12 cellular contexts compared by ENCODE assay signal in the genomic region with DNA sequence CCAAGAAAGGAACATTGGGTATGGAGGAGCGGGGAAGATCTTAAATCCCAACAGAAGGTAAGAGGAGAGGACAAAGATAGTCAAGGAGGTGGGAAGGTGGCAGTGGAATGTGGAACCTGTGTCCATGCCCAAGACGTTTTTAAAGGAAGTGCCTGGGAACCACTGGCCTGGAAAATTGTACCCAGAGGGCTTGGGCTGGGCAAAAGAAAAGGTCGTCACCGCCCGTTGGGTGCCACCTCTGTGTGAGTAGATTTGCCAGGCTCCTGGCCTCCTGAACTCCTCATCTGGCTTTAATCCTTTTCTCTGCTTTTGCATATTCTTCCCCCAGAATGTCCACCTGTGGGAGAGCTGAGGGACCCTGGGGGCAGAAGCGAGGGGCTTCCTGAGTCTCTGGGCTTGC. TPM values are rescaled to one million over a fixed set of nuclear protein-coding genes. Genes with fewer than 3 reads are reported as not detected.
DNase-seq lines count a peak whose midpoint lies in the region; ATAC-seq and TF ChIP-seq lines count a peak whose summit lies in the region.
"Had no signal": no experiment of that assay in that cellular context is flagged by ENCODE, and none has a peak within 500 bp of the region (broad histone marks: within the 10 kb centered on the region; RNA-seq: fewer than 3 reads in every experiment).

No MANE protein-coding gene starts in this region.

- H3K4me3 ChIP-seq in neutrophil (ENCODE audit: low read depth in 1 of 2, low read length in 1 of 2), result no peak overlapping the region
- H3K4me3 ChIP-seq in foreskin fibroblast (ENCODE audit: low read depth in 1 of 2, low read length in 2 of 2), result no peak overlapping the region

- peaks cover 83 to 92% of the 10 kb centered on the region in 2 experiments for H3K4me1 ChIP-seq in neutrophil (ENCODE audit: control insufficient read depth in 1 of 2, insufficient read depth in 1 of 2, low read depth in 1 of 2, low read length in 1 of 2)

- peak overlapping the region; percentile 94 for H3K27ac ChIP-seq in neutrophil

- peaks cover 43% of the 10 kb centered on the region for H3K36me3 ChIP-seq in neutrophil

- no peak overlapping the region for H3K4me3 Mint-ChIP-seq in WTC11
- no peak overlapping the region for H3K4me3 Mint-ChIP-seq in stimulated activated effector memory CD8-positive, alpha-beta T cell treated with anti-CD3 and anti-CD28 coated beads, Interleukin-12 subunit alpha, Interleukin-12 subunit beta, amount 100 ng/mL, for 72 hours
- H3K4me3 Mint-ChIP-seq in chondrocyte (ENCODE audit: unreplicated experiment), result no peak overlapping the region
- H3K4me3 Mint-ChIP-seq: CD4-positive, alpha-beta T cell; IgD-negative memory B cell had no signal

- H3K27me3 Mint-ChIP-seq in WTC11 (ENCODE audit: low read depth) (no peaks in the 10 kb centered on the region), chondrocyte (ENCODE audit: low read depth) (no peaks in the 10 kb centered on the region)
- H3K27me3 Mint-ChIP-seq: CD4-positive, alpha-beta T cell; IgD-negative memory B cell had no signal

- no peak for DNase-seq in WTC11 (ENCODE audit: low spot score)
- no peak for DNase-seq in stimulated activated effector memory CD8-positive, alpha-beta T cell treated with anti-CD3 and anti-CD28 coated beads, Interleukin-12 subunit alpha, Interleukin-12 subunit beta, amount 100 ng/mL, for 72 hours (ENCODE audit: low spot score in 2 of 2)
- no peak for DNase-seq in GOT3 (lab: John Stamatoyannopoulos, UW)
- no peak for DNase-seq in chondrocyte (ENCODE audit: low spot score)
- no peak for DNase-seq in foreskin fibroblast
- DNase-seq: CD4-positive, alpha-beta T cell; H7; NCI-H187 treated with DMSO at 0.1 percent for 48 hours; NCI-H774 had no signal

- 0 out of 2 replicates have a peak, but pooled peaks have one; percentile 3 for TF ChIP-seq RAD21 in Ishikawa (IDR thresholded peaks at IDR 0.05; ENCODE audit: low read depth)

- TF ChIP-seq EP300 in Ishikawa (IDR thresholded peaks at IDR 0.05; ENCODE audit: borderline replicate concordance), result peak; percentile 76

- CTCF ChIA-PET in WTC11 (lab: Charles Lee), result interaction anchor here (1.5 kb wide), 1 partner anchor 152 kb away, joined by 3 read pairs; no protein-coding TSS in a partner anchor

- H3K9me3 Mint-ChIP-seq in WTC11 (no peaks in the 10 kb centered on the region), chondrocyte (ENCODE audit: low read depth) (no peaks in the 10 kb centered on the region)
- no peaks in the 10 kb centered on the region for H3K9me3 Mint-ChIP-seq in stimulated activated effector memory CD8-positive, alpha-beta T cell treated with anti-CD3 and anti-CD28 coated beads, Interleukin-12 subunit alpha, Interleukin-12 subunit beta, amount 100 ng/mL, for 72 hours
- H3K9me3 Mint-ChIP-seq: CD4-positive, alpha-beta T cell; IgD-negative memory B cell had no signal

- H3K9me3 ChIP-seq in neutrophil, result no peaks in the 10 kb centered on the region

- H3K4me1 Mint-ChIP-seq in WTC11, result peaks cover 44% of the 10 kb centered on the region
- peaks cover 9% of the 10 kb centered on the region for H3K4me1 Mint-ChIP-seq in stimulated activated effector memory CD8-positive, alpha-beta T cell treated with anti-CD3 and anti-CD28 coated beads, Interleukin-12 subunit alpha, Interleukin-12 subunit beta, amount 100 ng/mL, for 72 hours
- peaks cover 33% of the 10 kb centered on the region for H3K4me1 Mint-ChIP-seq in chondrocyte (ENCODE audit: low read depth)

- POLR2A ChIA-PET in WTC11 (lab: Charles Lee), result no interaction called here

- ATAC-seq in WTC11, result no peak
- no peak for ATAC-seq in stimulated activated effector memory CD8-positive, alpha-beta T cell treated with anti-CD3 and anti-CD28 coated beads, Interleukin-12 subunit alpha, Interleukin-12 subunit beta, amount 100 ng/mL, for 72 hours

- H3K36me3 Mint-ChIP-seq in WTC11 (peaks cover 10% of the 10 kb centered on the region), chondrocyte (ENCODE audit: low read depth) (peaks cover 14% of the 10 kb centered on the region)
- no peaks in the 10 kb centered on the region for H3K36me3 Mint-ChIP-seq in stimulated activated effector memory CD8-positive, alpha-beta T cell treated with anti-CD3 and anti-CD28 coated beads, Interleukin-12 subunit alpha, Interleukin-12 subunit beta, amount 100 ng/mL, for 72 hours

- H3K27me3 ChIP-seq in neutrophil, result no peaks in the 10 kb centered on the region

- TF ChIP-seq CTCF in WTC11 (IDR thresholded peaks at IDR 0.05) (no peak), neutrophil (IDR thresholded peaks at IDR 0.05) (no peak), chondrocyte (IDR thresholded peaks at IDR 0.05) (no peak), foreskin fibroblast (IDR thresholded peaks at IDR 0.05; ENCODE audit: low read depth, low read length) (no peak)

- H3K27ac Mint-ChIP-seq in WTC11 (peak overlapping the region; percentile 74), chondrocyte (ENCODE audit: unreplicated experiment) (no peak overlapping the region)
- H3K27ac Mint-ChIP-seq in stimulated activated effector memory CD8-positive, alpha-beta T cell treated with anti-CD3 and anti-CD28 coated beads, Interleukin-12 subunit alpha, Interleukin-12 subunit beta, amount 100 ng/mL, for 72 hours, result peak overlapping the region; percentile 49
- H3K27ac Mint-ChIP-seq: CD4-positive, alpha-beta T cell had no signal

TF ChIP-seq in Ishikawa, 13 proteins besides CTCF, POLR2A, EP300 and RAD21:
- peak; percentile 48 for TF ChIP-seq NFIC (IDR thresholded peaks at IDR 0.05)
- TF ChIP-seq YY1 (IDR thresholded peaks at IDR 0.05; ENCODE audit: low read depth), result peak; percentile 29; the same call in 1 of the 2 replicates
- TF ChIP-seq ZBTB7A (IDR thresholded peaks at IDR 0.05; ENCODE audit: low read depth), result no peak
- peak; percentile 83 for TF ChIP-seq TEAD4 (IDR thresholded peaks at IDR 0.05)
- peak; percentile 69; the same call in 1 of the 2 replicates for TF ChIP-seq TCF12 (IDR thresholded peaks at IDR 0.05; ENCODE audit: low read depth)
- TF ChIP-seq, protein P1, sequence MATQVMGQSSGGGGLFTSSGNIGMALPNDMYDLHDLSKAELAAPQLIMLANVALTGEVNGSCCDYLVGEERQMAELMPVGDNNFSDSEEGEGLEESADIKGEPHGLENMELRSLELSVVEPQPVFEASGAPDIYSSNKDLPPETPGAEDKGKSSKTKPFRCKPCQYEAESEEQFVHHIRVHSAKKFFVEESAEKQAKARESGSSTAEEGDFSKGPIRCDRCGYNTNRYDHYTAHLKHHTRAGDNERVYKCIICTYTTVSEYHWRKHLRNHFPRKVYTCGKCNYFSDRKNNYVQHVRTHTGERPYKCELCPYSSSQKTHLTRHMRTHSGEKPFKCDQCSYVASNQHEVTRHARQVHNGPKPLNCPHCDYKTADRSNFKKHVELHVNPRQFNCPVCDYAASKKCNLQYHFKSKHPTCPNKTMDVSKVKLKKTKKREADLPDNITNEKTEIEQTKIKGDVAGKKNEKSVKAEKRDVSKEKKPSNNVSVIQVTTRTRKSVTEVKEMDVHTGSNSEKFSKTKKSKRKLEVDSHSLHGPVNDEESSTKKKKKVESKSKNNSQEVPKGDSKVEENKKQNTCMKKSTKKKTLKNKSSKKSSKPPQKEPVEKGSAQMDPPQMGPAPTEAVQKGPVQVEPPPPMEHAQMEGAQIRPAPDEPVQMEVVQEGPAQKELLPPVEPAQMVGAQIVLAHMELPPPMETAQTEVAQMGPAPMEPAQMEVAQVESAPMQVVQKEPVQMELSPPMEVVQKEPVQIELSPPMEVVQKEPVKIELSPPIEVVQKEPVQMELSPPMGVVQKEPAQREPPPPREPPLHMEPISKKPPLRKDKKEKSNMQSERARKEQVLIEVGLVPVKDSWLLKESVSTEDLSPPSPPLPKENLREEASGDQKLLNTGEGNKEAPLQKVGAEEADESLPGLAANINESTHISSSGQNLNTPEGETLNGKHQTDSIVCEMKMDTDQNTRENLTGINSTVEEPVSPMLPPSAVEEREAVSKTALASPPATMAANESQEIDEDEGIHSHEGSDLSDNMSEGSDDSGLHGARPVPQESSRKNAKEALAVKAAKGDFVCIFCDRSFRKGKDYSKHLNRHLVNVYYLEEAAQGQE (IDR thresholded peaks at IDR 0.05; ENCODE audit: low read depth), result no peak

TF ChIP-seq in WTC11, 78 proteins besides CTCF, POLR2A, EP300 and RAD21 (continues in another document):
- TF ChIP-seq, protein P2, sequence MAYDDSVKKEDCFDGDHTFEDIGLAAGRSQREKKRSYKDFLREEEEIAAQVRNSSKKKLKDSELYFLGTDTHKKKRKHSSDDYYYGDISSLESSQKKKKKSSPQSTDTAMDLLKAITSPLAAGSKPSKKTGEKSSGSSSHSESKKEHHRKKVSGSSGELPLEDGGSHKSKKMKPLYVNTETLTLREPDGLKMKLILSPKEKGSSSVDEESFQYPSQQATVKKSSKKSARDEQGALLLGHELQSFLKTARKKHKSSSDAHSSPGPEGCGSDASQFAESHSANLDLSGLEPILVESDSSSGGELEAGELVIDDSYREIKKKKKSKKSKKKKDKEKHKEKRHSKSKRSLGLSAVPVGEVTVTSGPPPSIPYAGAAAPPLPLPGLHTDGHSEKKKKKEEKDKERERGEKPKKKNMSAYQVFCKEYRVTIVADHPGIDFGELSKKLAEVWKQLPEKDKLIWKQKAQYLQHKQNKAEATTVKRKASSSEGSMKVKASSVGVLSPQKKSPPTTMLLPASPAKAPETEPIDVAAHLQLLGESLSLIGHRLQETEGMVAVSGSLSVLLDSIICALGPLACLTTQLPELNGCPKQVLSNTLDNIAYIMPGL (CRISPR knock-in tag; IDR thresholded peaks at IDR 0.05), result no peak
- TF ChIP-seq, protein P3, sequence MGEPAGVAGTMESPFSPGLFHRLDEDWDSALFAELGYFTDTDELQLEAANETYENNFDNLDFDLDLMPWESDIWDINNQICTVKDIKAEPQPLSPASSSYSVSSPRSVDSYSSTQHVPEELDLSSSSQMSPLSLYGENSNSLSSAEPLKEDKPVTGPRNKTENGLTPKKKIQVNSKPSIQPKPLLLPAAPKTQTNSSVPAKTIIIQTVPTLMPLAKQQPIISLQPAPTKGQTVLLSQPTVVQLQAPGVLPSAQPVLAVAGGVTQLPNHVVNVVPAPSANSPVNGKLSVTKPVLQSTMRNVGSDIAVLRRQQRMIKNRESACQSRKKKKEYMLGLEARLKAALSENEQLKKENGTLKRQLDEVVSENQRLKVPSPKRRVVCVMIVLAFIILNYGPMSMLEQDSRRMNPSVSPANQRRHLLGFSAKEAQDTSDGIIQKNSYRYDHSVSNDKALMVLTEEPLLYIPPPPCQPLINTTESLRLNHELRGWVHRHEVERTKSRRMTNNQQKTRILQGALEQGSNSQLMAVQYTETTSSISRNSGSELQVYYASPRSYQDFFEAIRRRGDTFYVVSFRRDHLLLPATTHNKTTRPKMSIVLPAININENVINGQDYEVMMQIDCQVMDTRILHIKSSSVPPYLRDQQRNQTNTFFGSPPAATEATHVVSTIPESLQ (CRISPR knock-in tag; IDR thresholded peaks at IDR 0.05), result no peak
- TF ChIP-seq, protein P4, sequence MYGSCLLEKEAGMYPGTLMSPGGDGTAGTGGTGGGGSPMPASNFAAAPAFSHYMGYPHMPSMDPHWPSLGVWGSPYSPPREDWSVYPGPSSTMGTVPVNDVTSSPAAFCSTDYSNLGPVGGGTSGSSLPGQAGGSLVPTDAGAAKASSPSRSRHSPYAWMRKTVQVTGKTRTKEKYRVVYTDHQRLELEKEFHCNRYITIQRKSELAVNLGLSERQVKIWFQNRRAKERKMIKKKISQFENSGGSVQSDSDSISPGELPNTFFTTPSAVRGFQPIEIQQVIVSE (CRISPR knock-in tag; IDR thresholded peaks at IDR 0.05; ENCODE audit: borderline replicate concordance), result no peak

RNA-seq across cellular contexts. Expression of a gene that starts 32.6 kb away (rescaled TPM):
- total RNA-seq in WTC11 (2021), result 17.9 to 23.3 TPM (median 21.8 TPM) in 3 replicates
- total RNA-seq in chondrocyte, result 25.9 to 78.0 TPM (median 72.2 TPM) in 3 replicates
